1 cellular context compared by ENCODE assay signal in the genomic region with DNA sequence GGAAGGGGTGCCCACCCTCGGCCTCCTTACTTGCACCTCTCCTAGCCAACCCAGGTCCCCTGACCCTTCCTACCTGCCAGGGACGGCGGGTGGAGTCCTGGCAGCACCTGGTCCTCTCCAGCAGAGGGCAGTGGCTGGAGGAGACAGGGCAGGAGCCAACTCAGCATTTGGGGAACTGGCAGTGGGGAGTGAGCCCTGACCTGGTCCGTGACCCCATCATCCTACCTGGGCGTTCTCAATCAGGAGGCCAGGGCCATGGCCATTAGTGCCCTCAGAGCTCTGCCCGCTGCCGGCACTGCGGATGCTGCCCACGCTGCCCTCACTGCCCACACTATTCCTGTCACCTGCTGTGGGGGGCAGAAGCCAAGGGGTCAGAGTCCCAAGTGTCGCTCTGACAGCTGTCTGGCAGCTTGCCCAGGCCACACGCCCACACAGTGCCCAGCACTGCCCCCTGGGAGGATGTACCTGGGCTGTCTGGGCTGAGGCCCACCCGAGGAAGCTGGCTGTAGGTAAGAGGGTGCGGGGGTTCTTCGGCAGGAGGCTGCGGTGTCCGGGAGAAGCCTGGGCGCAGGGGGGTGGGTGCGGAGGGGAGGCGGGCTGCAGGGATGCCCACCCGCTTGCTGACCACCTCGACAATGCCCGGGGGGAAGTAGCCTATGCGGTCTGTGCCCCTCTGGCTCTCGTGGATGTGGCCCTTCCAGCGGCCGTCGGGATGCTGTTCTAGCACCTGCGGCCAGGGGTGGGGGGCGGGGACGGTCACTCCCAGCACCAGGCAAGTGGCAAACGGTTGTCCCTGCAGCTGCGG.
TF ChIP-seq lines count a peak whose summit lies in the region.

No MANE protein-coding gene starts in this region.

TF ChIP-seq in IMR-90, 13 proteins besides CTCF, POLR2A, EP300 and RAD21:
- TF ChIP-seq RFX5 (IDR thresholded peaks at IDR 0.05; ENCODE audit: low read depth, low read length) (no peak), MAZ (IDR thresholded peaks at IDR 0.05; ENCODE audit: borderline replicate concordance, low read depth, low read length) (no peak), MAFK (IDR thresholded peaks at IDR 0.05; ENCODE audit: low read depth, low read length) (peak; percentile 26; the same call in 1 of the 2 replicates), SMC3 (IDR thresholded peaks at IDR 0.05; ENCODE audit: low read depth, low read length) (peak; percentile 26; the same call in 1 of the 2 replicates)
